Comparison of ENCODE assay signal across 17 cellular contexts in the genomic region with DNA sequence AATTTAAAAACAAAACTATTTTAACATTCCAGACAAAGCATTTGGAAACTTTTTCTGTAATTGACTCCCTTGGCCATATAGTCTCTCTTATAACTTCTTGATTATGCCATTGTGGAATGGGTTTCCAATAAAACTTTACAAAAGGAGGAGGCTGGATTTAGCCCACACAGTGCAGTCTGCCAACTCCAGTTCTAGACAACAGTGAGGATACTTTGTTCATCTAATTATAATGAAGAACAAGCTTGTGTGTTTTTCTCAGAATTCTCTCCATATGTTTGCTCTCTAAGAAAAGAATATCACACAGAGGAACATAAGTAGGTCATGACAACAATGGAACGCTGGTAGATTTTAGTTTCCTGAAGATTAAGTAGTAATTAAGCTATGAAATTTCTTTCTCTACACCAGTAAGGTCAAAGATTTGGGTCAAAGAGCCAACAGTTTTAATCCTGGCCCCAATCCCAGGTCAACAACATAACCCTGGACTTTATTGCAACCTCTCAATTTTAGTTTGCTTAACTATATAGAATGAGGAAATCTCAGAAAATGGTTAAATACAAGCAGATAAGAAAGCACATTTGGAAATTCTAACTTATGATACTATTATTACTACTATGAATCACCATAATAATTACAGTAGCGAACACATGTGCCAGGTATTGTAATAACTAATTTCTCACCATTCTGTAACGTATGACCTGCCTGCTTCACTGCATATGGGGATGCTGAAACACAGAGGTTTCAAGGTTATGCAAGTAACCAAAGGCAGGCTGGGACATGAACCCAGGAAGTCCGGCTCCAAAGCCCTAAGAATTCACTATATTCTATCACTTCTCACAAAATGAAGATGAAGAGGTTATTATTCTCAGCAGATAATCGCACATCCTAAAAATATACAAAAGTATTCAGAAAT.
DNase-seq lines count a peak whose midpoint lies in the region; ATAC-seq and TF ChIP-seq lines count a peak whose summit lies in the region.
"Had no signal": no experiment of that assay in that cellular context is flagged by ENCODE, and none has a peak within 500 bp of the region (broad histone marks: within the 10 kb centered on the region; RNA-seq: fewer than 3 reads in every experiment).

No MANE protein-coding gene starts in this region.

- H3K27me3 Mint-ChIP-seq in HFFc6 (ENCODE audit: insufficient read depth) = no peaks in the 10 kb centered on the region; the same call in 1 of the 2 replicates
- no peaks in the 10 kb centered on the region for H3K27me3 Mint-ChIP-seq in WTC11 (ENCODE audit: low read depth)
- peaks cover 5% of the 10 kb centered on the region for H3K27me3 Mint-ChIP-seq in activated naive CD8-positive, alpha-beta T cell treated with anti-CD3 and anti-CD28 coated beads, Interleukin-2, amount 50 U/mL, for 24 hours
- H3K27me3 Mint-ChIP-seq: B cell had no signal

- no peaks in the 10 kb centered on the region for H3K9me3 ChIP-seq in osteoblast (ENCODE audit: low read depth, low read length)
- H3K9me3 ChIP-seq: body of pancreas, transverse colon had no signal

- H3K4me2 ChIP-seq in osteoblast (ENCODE audit: insufficient read depth, low read length) = peak overlapping the region; percentile 34

- H3K27me3 ChIP-seq in osteoblast (ENCODE audit: insufficient read depth, low read length) = no peaks in the 10 kb centered on the region
- H3K27me3 ChIP-seq: body of pancreas, transverse colon had no signal

- TF ChIP-seq CTCF in HFFc6 (IDR thresholded peaks at IDR 0.05) (no peak), WTC11 (IDR thresholded peaks at IDR 0.05) (no peak), osteoblast (IDR thresholded peaks at IDR 0.05; ENCODE audit: extremely low read depth, low read depth, low read length) (no peak)

- no peak for DNase-seq in HFFc6
- DNase-seq in WTC11 (ENCODE audit: low spot score) = no peak
- no peak for DNase-seq in left cardiac atrium
- DNase-seq in osteoblast (ENCODE audit: insufficient read length, low spot score, missing footprints) = no peak
- DNase-seq in globus pallidus (ENCODE audit: low spot score) = no peak
- no peak for DNase-seq in DMS153 treated with DMSO at 0.1 percent for 48 hours (lab: John Stamatoyannopoulos, UW; ENCODE audit: unreplicated experiment)
- DNase-seq in activated naive CD8-positive, alpha-beta T cell treated with anti-CD3 and anti-CD28 coated beads, Interleukin-2, amount 50 U/mL, for 24 hours = no peak
- DNase-seq in glomerular visceral epithelial cell (ENCODE audit: extremely low spot score) = no peak
- DNase-seq: activated CD4-positive, alpha-beta T cell treated with anti-CD3 and anti-CD28 coated beads, Interleukin-2, amount 50 U/mL, for 48 hours; activated T-cell treated with anti-CD3 and anti-CD28 coated beads, Interleukin-2, amount 50 U/mL, for 24 hours; body of pancreas; effector CD8-positive, alpha-beta T cell; KBM-7; NCI-H1048; transverse colon had no signal

- intact Hi-C loops in left cardiac atrium (cut with DNase I) = loop anchor here in 1 of 2 donors (5.0 kb wide), 1 partner anchor 161 kb away; no protein-coding TSS in a partner anchor

- H3K79me2 ChIP-seq in osteoblast (ENCODE audit: insufficient read depth, low read length) = peaks cover 30% of the 10 kb centered on the region

- ATAC-seq in WTC11 (no peak), left cardiac atrium (peak; percentile 12 to 61)
- no peak for ATAC-seq in activated naive CD8-positive, alpha-beta T cell treated with anti-CD3 and anti-CD28 coated beads, Interleukin-2, amount 50 U/mL, for 24 hours
- ATAC-seq: activated naive CD4-positive, alpha-beta T cell treated with anti-CD3 and anti-CD28 coated beads, Interleukin-2, amount 50 U/mL, for 72 hours; body of pancreas had no signal

- H3K4me3 Mint-ChIP-seq in HFFc6 (no peak overlapping the region), WTC11 (peak overlapping the region; percentile 12)
- H3K4me3 Mint-ChIP-seq in activated naive CD8-positive, alpha-beta T cell treated with anti-CD3 and anti-CD28 coated beads, Interleukin-2, amount 50 U/mL, for 24 hours = no peak overlapping the region
- H3K4me3 Mint-ChIP-seq: activated T-cell treated with anti-CD3 and anti-CD28 coated beads, Interleukin-2, amount 50 U/mL, for 24 hours; B cell had no signal

- H3K36me3 ChIP-seq in osteoblast (ENCODE audit: insufficient read depth, low read length) = peaks cover 24% of the 10 kb centered on the region

- H3K4me1 Mint-ChIP-seq in HFFc6 (ENCODE audit: low read depth) = peaks cover 21% of the 10 kb centered on the region
- H3K4me1 Mint-ChIP-seq in WTC11 = peaks cover 55% of the 10 kb centered on the region
- no peaks in the 10 kb centered on the region for H3K4me1 Mint-ChIP-seq in activated naive CD8-positive, alpha-beta T cell treated with anti-CD3 and anti-CD28 coated beads, Interleukin-2, amount 50 U/mL, for 24 hours
- H3K4me1 Mint-ChIP-seq: B cell had no signal

- POLR2A ChIA-PET in WTC11 (lab: Charles Lee) = no interaction called here

- H3K27ac Mint-ChIP-seq in HFFc6 (peak overlapping the region; percentile 23; the same call in 1 of the 2 replicates), WTC11 (peak overlapping the region; percentile 94)
- H3K27ac Mint-ChIP-seq in activated naive CD8-positive, alpha-beta T cell treated with anti-CD3 and anti-CD28 coated beads, Interleukin-2, amount 50 U/mL, for 24 hours = no peak overlapping the region
- H3K27ac Mint-ChIP-seq: activated naive CD4-positive, alpha-beta T cell treated with anti-CD3 and anti-CD28 coated beads, Interleukin-2, amount 50 U/mL, for 72 hours; activated T-cell treated with anti-CD3 and anti-CD28 coated beads, Interleukin-2, amount 50 U/mL, for 24 hours; B cell had no signal

- no peak overlapping the region for H2AFZ ChIP-seq in osteoblast (ENCODE audit: low read length)

- H3K36me3 Mint-ChIP-seq in HFFc6 (ENCODE audit: low read depth) = peaks cover 30% of the 10 kb centered on the region
- peaks cover 40% of the 10 kb centered on the region for H3K36me3 Mint-ChIP-seq in WTC11
- H3K36me3 Mint-ChIP-seq in activated naive CD8-positive, alpha-beta T cell treated with anti-CD3 and anti-CD28 coated beads, Interleukin-2, amount 50 U/mL, for 24 hours (ENCODE audit: low read depth) = no peaks in the 10 kb centered on the region
- H3K36me3 Mint-ChIP-seq: activated naive CD4-positive, alpha-beta T cell treated with anti-CD3 and anti-CD28 coated beads, Interleukin-2, amount 50 U/mL, for 72 hours had no signal

- peaks cover 8% of the 10 kb centered on the region for H4K20me1 ChIP-seq in osteoblast (ENCODE audit: insufficient read depth, low read length)

- H3K4me3 ChIP-seq in osteoblast (ENCODE audit: insufficient read depth, low read length) = no peak overlapping the region
- H3K4me3 ChIP-seq: body of pancreas, transverse colon had no signal

- H3K9me3 Mint-ChIP-seq in HFFc6 = peaks cover 5% of the 10 kb centered on the region; the same call in 1 of the 2 replicates
- H3K9me3 Mint-ChIP-seq in WTC11 = peaks cover 9% of the 10 kb centered on the region
- no peaks in the 10 kb centered on the region for H3K9me3 Mint-ChIP-seq in activated naive CD8-positive, alpha-beta T cell treated with anti-CD3 and anti-CD28 coated beads, Interleukin-2, amount 50 U/mL, for 24 hours
- H3K9me3 Mint-ChIP-seq: activated naive CD4-positive, alpha-beta T cell treated with anti-CD3 and anti-CD28 coated beads, Interleukin-2, amount 50 U/mL, for 72 hours; activated T-cell treated with anti-CD3 and anti-CD28 coated beads, Interleukin-2, amount 50 U/mL, for 24 hours had no signal

- peak overlapping the region; percentile 19 for H3K27ac ChIP-seq in osteoblast (ENCODE audit: low read depth, low read length)
- H3K27ac ChIP-seq: transverse colon had no signal

- CTCF ChIA-PET in WTC11 (lab: Charles Lee) = interaction anchor here (1.7 kb wide), 1 partner anchor 169 kb away, joined by 5 read pairs; no protein-coding TSS in a partner anchor

- H3K4me1 ChIP-seq in osteoblast (ENCODE audit: insufficient read depth, low read length) = peaks cover 19% of the 10 kb centered on the region

TF ChIP-seq in WTC11, 78 proteins besides CTCF, POLR2A, EP300 and RAD21 (continues in another document):
- TF ChIP-seq, protein P1, sequence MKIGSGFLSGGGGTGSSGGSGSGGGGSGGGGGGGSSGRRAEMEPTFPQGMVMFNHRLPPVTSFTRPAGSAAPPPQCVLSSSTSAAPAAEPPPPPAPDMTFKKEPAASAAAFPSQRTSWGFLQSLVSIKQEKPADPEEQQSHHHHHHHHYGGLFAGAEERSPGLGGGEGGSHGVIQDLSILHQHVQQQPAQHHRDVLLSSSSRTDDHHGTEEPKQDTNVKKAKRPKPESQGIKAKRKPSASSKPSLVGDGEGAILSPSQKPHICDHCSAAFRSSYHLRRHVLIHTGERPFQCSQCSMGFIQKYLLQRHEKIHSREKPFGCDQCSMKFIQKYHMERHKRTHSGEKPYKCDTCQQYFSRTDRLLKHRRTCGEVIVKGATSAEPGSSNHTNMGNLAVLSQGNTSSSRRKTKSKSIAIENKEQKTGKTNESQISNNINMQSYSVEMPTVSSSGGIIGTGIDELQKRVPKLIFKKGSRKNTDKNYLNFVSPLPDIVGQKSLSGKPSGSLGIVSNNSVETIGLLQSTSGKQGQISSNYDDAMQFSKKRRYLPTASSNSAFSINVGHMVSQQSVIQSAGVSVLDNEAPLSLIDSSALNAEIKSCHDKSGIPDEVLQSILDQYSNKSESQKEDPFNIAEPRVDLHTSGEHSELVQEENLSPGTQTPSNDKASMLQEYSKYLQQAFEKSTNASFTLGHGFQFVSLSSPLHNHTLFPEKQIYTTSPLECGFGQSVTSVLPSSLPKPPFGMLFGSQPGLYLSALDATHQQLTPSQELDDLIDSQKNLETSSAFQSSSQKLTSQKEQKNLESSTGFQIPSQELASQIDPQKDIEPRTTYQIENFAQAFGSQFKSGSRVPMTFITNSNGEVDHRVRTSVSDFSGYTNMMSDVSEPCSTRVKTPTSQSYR (CRISPR knock-in tag; IDR thresholded peaks at IDR 0.05) = no peak
- TF ChIP-seq ZNF232 (CRISPR knock-in tag; IDR thresholded peaks at IDR 0.05) (no peak), ZNF138 (CRISPR knock-in tag; conservative IDR thresholded peaks at IDR 0.05) (no peak), ZNF263 (CRISPR knock-in tag; IDR thresholded peaks at IDR 0.05; ENCODE audit: low read depth) (no peak)
- TF ChIP-seq, protein P2, sequence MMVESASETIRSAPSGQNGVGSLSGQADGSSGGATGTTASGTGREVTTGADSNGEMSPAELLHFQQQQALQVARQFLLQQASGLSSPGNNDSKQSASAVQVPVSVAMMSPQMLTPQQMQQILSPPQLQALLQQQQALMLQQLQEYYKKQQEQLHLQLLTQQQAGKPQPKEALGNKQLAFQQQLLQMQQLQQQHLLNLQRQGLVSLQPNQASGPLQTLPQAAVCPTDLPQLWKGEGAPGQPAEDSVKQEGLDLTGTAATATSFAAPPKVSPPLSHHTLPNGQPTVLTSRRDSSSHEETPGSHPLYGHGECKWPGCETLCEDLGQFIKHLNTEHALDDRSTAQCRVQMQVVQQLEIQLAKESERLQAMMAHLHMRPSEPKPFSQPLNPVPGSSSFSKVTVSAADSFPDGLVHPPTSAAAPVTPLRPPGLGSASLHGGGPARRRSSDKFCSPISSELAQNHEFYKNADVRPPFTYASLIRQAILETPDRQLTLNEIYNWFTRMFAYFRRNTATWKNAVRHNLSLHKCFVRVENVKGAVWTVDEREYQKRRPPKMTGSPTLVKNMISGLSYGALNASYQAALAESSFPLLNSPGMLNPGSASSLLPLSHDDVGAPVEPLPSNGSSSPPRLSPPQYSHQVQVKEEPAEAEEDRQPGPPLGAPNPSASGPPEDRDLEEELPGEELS (CRISPR knock-in tag; IDR thresholded peaks at IDR 0.05) = no peak

Comparison
In these comparisons a context has a peak if more than half of its experiments do, and no peak if none do; other contexts are left out.
1. ATAC-seq: peak in left cardiac atrium (2 of 2); none in WTC11 (single experiment) and activated naive CD8-positive, alpha-beta T cell treated with anti-CD3 and anti-CD28 coated beads, Interleukin-2, amount 50 U/mL, for 24 hours (single experiment).